Comparison of ENCODE assay signal across 24 cellular contexts in genomic region chr14:105123266-105123665, GRCh38.
"Had no signal": no experiment of that assay in that cellular context is flagged by ENCODE, and none has a peak within 500 bp of the region (broad histone marks: within the 10 kb centered on the region; RNA-seq: fewer than 3 reads in every experiment).

No MANE protein-coding gene starts in this region.

- H3K27me3 ChIP-seq: right lobe of liver had no signal

- H3K4me3 Mint-ChIP-seq: dendritic cell treated with granulocyte-macrophage colony-stimulating factor and Interleukin-4, amounts not matched to agents 40 ng/mL and 50 ng/mL, for 4 days; effector memory CD8-positive, alpha-beta T cell; memory B cell; natural killer cell treated with Interleukin-12 subunit alpha and Interleukin-12 subunit beta and Interleukin-15 and Interleukin-18, amount 100 ng/mL, for 72 hours; stimulated activated naive B cell treated with anti-CD40 and anti-IgM and Interleukin-4, amounts not matched to agents 10 μg/mL and 1 μg/mL and 100 μg/mL, for 72 hours; stimulated activated naive CD8-positive, alpha-beta T cell treated with anti-CD3 and anti-CD28 coated beads, Interleukin-15, amount 100 ng/mL, for 72 hours had no signal

- H3K36me3 ChIP-seq: heart left ventricle, left ventricle myocardium inferior, lower lobe of right lung, right lobe of liver, spleen, thoracic aorta had no signal

- DNase-seq: effector memory CD8-positive, alpha-beta T cell; hippocampal formation; islet precursor cell; left ventricle myocardium inferior; lower lobe of right lung; midbrain; occipital lobe; psoas muscle; retina; spleen; stimulated activated CD4-positive, alpha-beta T cell treated with anti-CD3 and anti-CD28 coated beads, Interleukin-15, amount 100 ng/mL, for 24 hours; stimulated activated CD4-positive, alpha-beta T cell treated with anti-CD3 and anti-CD28 coated beads, Interleukin-1b, Interleukin-23, amount 100 ng/mL, for 48 hours; stimulated activated CD4-positive, alpha-beta T cell treated with anti-CD3 and anti-CD28 coated beads, Interleukin-4, amount 100 ng/mL, for 24 hours; stimulated activated naive B cell treated with anti-CD40 and anti-IgM and Interleukin-4, amounts not matched to agents 10 μg/mL and 1 μg/mL and 100 μg/mL, for 72 hours; stimulated activated naive CD8-positive, alpha-beta T cell treated with anti-CD3 and anti-CD28 coated beads, Interleukin-15, amount 100 ng/mL, for 72 hours; trophoblast cell had no signal

- ATAC-seq: effector memory CD8-positive, alpha-beta T cell; heart left ventricle; lower lobe of right lung; natural killer cell treated with Interleukin-12 subunit alpha and Interleukin-12 subunit beta and Interleukin-15 and Interleukin-18, amount 100 ng/mL, for 72 hours; psoas muscle; right lobe of liver; stimulated activated naive B cell treated with anti-CD40 and anti-IgM and Interleukin-4, amounts not matched to agents 10 μg/mL and 1 μg/mL and 100 μg/mL, for 72 hours; stimulated activated naive CD8-positive, alpha-beta T cell treated with anti-CD3 and anti-CD28 coated beads, Interleukin-15, amount 100 ng/mL, for 72 hours had no signal

- H3K9me3 Mint-ChIP-seq: natural killer cell treated with Interleukin-12 subunit alpha and Interleukin-12 subunit beta and Interleukin-15 and Interleukin-18, amount 100 ng/mL, for 72 hours had no signal

- H3K27ac Mint-ChIP-seq: dendritic cell treated with granulocyte-macrophage colony-stimulating factor and Interleukin-4, amounts not matched to agents 40 ng/mL and 50 ng/mL, for 4 days; effector memory CD8-positive, alpha-beta T cell; memory B cell; natural killer cell treated with Interleukin-12 subunit alpha and Interleukin-12 subunit beta and Interleukin-15 and Interleukin-18, amount 100 ng/mL, for 72 hours; stimulated activated naive B cell treated with anti-CD40 and anti-IgM and Interleukin-4, amounts not matched to agents 10 μg/mL and 1 μg/mL and 100 μg/mL, for 72 hours; stimulated activated naive CD8-positive, alpha-beta T cell treated with anti-CD3 and anti-CD28 coated beads, Interleukin-15, amount 100 ng/mL, for 72 hours had no signal

- H3K9me3 ChIP-seq: right lobe of liver had no signal

- FAIRE-seq: frontal cortex, urothelium cell line had no signal

- H3K4me3 ChIP-seq: heart left ventricle, left ventricle myocardium inferior, lower lobe of right lung, psoas muscle, right lobe of liver, spleen, thoracic aorta had no signal

- H3K27ac ChIP-seq: heart left ventricle, left ventricle myocardium inferior, lower lobe of right lung, psoas muscle, right lobe of liver, spleen, thoracic aorta had no signal

- H3K4me1 ChIP-seq: heart left ventricle, left ventricle myocardium inferior, psoas muscle, right lobe of liver, spleen had no signal
